ENCODE assay signal across 8 cellular contexts in the genomic region with DNA sequence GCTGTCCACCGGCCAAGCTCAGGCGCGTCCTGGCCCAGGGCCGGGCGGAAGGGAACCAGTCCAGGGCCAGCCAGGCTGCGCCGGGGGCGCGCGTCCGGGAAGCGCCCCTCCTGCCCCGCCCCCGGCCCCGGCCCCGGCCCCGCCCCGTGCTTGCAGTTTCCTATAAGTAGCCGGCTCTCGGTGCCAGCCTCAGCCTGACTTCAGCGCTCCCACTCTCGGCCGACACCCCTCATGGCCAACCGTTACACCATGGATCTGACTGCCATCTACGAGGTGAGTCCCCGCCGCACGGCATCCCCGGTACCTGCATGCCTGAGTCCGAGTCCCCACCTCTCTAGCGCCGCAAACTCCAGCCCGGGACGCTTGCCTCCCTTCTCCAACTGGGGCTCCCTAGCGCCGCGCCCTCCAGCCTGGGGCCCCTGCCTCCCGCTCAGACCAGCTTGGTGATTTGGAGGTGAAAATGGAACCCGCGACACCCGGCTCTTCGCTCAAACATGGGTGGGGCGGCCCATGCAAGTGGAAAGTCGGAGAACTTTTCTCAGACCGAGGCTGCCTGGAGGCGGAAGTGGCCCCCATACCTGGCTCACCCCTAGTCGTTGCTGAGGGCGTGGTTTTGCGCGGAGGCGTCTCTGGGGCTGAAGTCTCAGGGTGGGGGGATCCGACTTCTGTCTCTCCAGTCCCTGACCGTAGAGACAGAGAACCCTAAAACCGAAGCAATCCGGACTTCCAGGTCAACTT. TPM values are rescaled to one million over a fixed set of nuclear protein-coding genes. Genes with fewer than 3 reads are reported as not detected.
DNase-seq lines count a peak whose midpoint lies in the region; TF ChIP-seq lines count a peak whose summit lies in the region.

A gene with protein sequence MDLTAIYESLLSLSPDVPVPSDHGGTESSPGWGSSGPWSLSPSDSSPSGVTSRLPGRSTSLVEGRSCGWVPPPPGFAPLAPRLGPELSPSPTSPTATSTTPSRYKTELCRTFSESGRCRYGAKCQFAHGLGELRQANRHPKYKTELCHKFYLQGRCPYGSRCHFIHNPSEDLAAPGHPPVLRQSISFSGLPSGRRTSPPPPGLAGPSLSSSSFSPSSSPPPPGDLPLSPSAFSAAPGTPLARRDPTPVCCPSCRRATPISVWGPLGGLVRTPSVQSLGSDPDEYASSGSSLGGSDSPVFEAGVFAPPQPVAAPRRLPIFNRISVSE (plus strand): TSS at position 192 of the 738 bp plus-strand sequence. CDS start 58 bp downstream, at position 250.

- DNase-seq in GM10248 (ENCODE audit: extremely low spot score) (peak; percentile 79), HuH-7 (ENCODE audit: low spot score) (peak; percentile 91), SHP77 treated with DMSO at 0.1 percent for 48 hours (lab: John Stamatoyannopoulos, UW) (peak; percentile 67), activated gamma-delta T cell (lab: John Stamatoyannopoulos, UW) (peak; percentile 82), fibroblast of villous mesenchyme (ENCODE audit: low read depth) (peak; percentile 90), stromal cell of bone marrow (ENCODE audit: low read depth) (peak; percentile 80), GM19238 (ENCODE audit: insufficient read length, low spot score) (no peak)

- POLR2A ChIA-PET in GM10248 (lab: Yijun Ruan, JAX): interaction anchor here (0.6 to 3.8 kb wide), 9 partner anchors 9 to 1284 kb away, joined by 3 to 49 read pairs (median 4); a partner anchor contains a TSS

- no peaks in the 10 kb centered on the region for H3K27me3 ChIP-seq in neuron (ENCODE audit: insufficient read depth, low read length)

- H3K4me1 ChIP-seq in neuron (ENCODE audit: insufficient read depth, low read length): peaks cover 49% of the 10 kb centered on the region

- no peak for TF ChIP-seq CTCF in GM10248 (IDR thresholded peaks at IDR 0.05; ENCODE audit: control extremely low read depth, extremely low read depth, low read depth, missing control alignments)
- TF ChIP-seq CTCF in fibroblast of villous mesenchyme (IDR thresholded peaks at IDR 0.05; ENCODE audit: insufficient read depth, low read depth, low read length): no peak

- H2AFZ ChIP-seq in neuron (ENCODE audit: low read depth, low read length): no peak within 1 kb of the TSS

- CTCF ChIA-PET in GM10248 (lab: Yijun Ruan, JAX): interaction anchor here (3.9 kb wide), 1 partner anchor 9 kb away, joined by 41 read pairs; no protein-coding TSS in a partner anchor

- H3K36me3 ChIP-seq in neuron (ENCODE audit: insufficient read depth, low read length): no peaks in the 10 kb centered on the region

- no peaks in the 10 kb centered on the region for H3K9me3 ChIP-seq in neuron (ENCODE audit: low read length)

- H3K4me3 ChIP-seq in fibroblast of villous mesenchyme (ENCODE audit: low read depth, low read length) (peak within 1 kb of the TSS; percentile 88), neuron (ENCODE audit: low read length) (peak within 1 kb of the TSS; percentile 60)

RNA-seq across cellular contexts. Expression of the gene that starts here (rescaled TPM):
- total RNA-seq in fibroblast of villous mesenchyme: 5.8 and 8.6 TPM in 2 replicates
